ENCODE assay signal across 1 cellular context in the genomic region with DNA sequence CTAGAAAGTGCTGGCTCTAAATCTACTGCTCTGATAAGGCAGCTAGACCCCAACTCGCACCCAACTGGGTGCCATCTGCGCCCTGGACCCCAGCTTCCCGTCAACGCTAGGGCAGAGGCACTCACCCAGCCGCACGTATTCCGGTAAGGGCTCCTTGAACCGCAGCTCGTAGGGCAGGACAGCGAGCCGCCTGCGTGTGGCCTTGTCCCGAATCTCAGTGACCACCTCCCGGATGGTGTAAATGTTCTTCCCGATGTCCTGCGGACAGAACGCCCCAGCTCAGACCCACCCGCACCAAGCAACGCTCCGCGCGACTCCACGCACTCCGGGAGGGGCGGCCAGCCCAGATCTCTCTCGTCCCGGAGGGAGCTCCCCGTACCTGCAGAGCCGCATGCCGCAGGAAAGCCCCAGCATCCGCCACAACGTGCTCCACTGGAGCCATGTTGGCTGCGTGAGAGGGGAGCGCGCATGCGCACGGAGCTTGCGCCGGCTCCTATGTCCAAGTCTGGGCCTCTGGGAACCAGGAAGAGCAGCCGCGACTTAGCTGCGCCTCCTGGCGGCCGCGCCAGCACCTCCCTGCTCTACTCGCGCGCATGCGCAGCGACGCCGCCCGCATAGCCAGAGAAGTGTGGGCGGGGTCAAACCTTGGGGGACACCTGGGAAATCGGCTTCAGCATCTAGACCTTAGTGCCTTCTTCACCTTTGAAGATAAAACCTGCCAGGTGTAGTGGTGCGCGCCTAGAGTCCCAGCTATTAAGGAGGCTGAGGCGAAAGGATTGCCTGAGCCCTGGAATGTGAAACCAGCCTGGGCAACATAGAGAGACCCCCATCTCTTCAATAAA.
A peak's percentile ranks its signal among the peaks of the same experiment; 100 is the strongest.
TF ChIP-seq lines count a peak whose summit lies in the region.

A gene (minus strand): TSS at position 458 of the 842 bp plus-strand sequence. CDS start 16 bp downstream, at position 442.

TF ChIP-seq in K562, 482 proteins besides CTCF, POLR2A, EP300 and RAD21 (continued from another document and continues in another):
- TF ChIP-seq, protein P1, sequence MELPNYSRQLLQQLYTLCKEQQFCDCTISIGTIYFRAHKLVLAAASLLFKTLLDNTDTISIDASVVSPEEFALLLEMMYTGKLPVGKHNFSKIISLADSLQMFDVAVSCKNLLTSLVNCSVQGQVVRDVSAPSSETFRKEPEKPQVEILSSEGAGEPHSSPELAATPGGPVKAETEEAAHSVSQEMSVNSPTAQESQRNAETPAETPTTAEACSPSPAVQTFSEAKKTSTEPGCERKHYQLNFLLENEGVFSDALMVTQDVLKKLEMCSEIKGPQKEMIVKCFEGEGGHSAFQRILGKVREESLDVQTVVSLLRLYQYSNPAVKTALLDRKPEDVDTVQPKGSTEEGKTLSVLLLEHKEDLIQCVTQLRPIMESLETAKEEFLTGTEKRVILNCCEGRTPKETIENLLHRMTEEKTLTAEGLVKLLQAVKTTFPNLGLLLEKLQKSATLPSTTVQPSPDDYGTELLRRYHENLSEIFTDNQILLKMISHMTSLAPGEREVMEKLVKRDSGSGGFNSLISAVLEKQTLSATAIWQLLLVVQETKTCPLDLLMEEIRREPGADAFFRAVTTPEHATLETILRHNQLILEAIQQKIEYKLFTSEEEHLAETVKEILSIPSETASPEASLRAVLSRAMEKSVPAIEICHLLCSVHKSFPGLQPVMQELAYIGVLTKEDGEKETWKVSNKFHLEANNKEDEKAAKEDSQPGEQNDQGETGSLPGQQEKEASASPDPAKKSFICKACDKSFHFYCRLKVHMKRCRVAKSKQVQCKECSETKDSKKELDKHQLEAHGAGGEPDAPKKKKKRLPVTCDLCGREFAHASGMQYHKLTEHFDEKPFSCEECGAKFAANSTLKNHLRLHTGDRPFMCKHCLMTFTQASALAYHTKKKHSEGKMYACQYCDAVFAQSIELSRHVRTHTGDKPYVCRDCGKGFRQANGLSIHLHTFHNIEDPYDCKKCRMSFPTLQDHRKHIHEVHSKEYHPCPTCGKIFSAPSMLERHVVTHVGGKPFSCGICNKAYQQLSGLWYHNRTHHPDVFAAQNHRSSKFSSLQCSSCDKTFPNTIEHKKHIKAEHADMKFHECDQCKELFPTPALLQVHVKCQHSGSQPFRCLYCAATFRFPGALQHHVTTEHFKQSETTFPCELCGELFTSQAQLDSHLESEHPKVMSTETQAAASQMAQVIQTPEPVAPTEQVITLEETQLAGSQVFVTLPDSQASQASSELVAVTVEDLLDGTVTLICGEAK (IDR thresholded peaks at IDR 0.05): no peak
- TF ChIP-seq, protein P1 (CRISPR knock-in tag; IDR thresholded peaks at IDR 0.05): no peak
- TF ChIP-seq, protein P2, sequence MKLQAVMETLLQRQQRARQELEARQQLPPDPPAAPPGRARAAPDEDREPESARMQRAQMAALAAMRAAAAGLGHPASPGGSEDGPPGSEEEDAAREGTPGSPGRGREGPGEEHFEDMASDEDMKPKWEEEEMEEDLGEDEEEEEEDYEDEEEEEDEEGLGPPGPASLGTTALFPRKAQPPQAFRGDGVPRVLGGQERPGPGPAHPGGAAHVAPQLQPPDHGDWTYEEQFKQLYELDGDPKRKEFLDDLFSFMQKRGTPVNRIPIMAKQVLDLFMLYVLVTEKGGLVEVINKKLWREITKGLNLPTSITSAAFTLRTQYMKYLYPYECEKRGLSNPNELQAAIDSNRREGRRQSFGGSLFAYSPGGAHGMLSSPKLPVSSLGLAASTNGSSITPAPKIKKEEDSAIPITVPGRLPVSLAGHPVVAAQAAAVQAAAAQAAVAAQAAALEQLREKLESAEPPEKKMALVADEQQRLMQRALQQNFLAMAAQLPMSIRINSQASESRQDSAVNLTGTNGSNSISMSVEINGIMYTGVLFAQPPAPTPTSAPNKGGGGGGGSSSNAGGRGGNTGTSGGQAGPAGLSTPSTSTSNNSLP (IDR thresholded peaks at IDR 0.05; ENCODE audit: borderline replicate concordance, low read depth, low read length): 0 out of 2 replicates have a peak, but pooled peaks have one; percentile 23
- TF ChIP-seq HCFC1 (IDR thresholded peaks at IDR 0.05; ENCODE audit: low read depth, low read length) (peak; percentile 63), ZNF77 (CRISPR knock-in tag; IDR thresholded peaks at IDR 0.05) (no peak), E2F3 (CRISPR knock-in tag; IDR thresholded peaks at IDR 0.05) (no peak), CEBPG (CRISPR knock-in tag; IDR thresholded peaks at IDR 0.05) (peak; percentile 35), CEBPG (tag; conservative IDR thresholded peaks at IDR 0.05 in 1 of 2, IDR thresholded peaks at IDR 0.05 in 1 of 2) (no peak), SRF (CRISPR knock-in tag; IDR thresholded peaks at IDR 0.05) (peak in 1 of 2 experiments; percentile 82; a peak in 2 of 4 replicates), TRIM28 (IDR thresholded peaks at IDR 0.05) (no peak), ZSCAN29 (IDR thresholded peaks at IDR 0.05) (no peak), U2AF2 (optimal IDR thresholded peaks at IDR 0.05; ENCODE audit: low read depth, low read length) (no peak), SAFB2 (IDR thresholded peaks at IDR 0.05; ENCODE audit: borderline replicate concordance, low read depth, low read length, severe bottlenecking) (no peak), KLF6 (CRISPR knock-in tag; IDR thresholded peaks at IDR 0.05; ENCODE audit: borderline replicate concordance) (no peak), POU5F1 (IDR thresholded peaks at IDR 0.05; ENCODE audit: borderline replicate concordance, low read depth, low read length, partially characterized antibody) (peak; percentile 75), ZNF75A (CRISPR knock-in tag; IDR thresholded peaks at IDR 0.05) (no peak), ZFX (CRISPR knock-in tag; IDR thresholded peaks at IDR 0.05) (peak; percentile 85), NR2F6 (CRISPR knock-in tag; IDR thresholded peaks at IDR 0.05) (no peak), CBFB (CRISPR knock-in tag; IDR thresholded peaks at IDR 0.05) (peak; percentile 88; the same call in 1 of the 2 replicates), RBM34 (IDR thresholded peaks at IDR 0.05; ENCODE audit: borderline replicate concordance, insufficient read depth, low read length) (no peak), PHF20 (IDR thresholded peaks at IDR 0.05; ENCODE audit: partially characterized antibody) (peak; percentile 78), NFATC3 (IDR thresholded peaks at IDR 0.05) (no peak), ETV1 (tag; conservative IDR thresholded peaks at IDR 0.05; ENCODE audit: low read depth) (no peak), ZNF124 (CRISPR knock-in tag; IDR thresholded peaks at IDR 0.05) (no peak)
- TF ChIP-seq, protein P3, sequence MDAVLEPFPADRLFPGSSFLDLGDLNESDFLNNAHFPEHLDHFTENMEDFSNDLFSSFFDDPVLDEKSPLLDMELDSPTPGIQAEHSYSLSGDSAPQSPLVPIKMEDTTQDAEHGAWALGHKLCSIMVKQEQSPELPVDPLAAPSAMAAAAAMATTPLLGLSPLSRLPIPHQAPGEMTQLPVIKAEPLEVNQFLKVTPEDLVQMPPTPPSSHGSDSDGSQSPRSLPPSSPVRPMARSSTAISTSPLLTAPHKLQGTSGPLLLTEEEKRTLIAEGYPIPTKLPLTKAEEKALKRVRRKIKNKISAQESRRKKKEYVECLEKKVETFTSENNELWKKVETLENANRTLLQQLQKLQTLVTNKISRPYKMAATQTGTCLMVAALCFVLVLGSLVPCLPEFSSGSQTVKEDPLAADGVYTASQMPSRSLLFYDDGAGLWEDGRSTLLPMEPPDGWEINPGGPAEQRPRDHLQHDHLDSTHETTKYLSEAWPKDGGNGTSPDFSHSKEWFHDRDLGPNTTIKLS (IDR thresholded peaks at IDR 0.05; ENCODE audit: borderline replicate concordance, low read depth): peak; percentile 55; the same call in 1 of the 2 replicates
- TF ChIP-seq, protein P4, sequence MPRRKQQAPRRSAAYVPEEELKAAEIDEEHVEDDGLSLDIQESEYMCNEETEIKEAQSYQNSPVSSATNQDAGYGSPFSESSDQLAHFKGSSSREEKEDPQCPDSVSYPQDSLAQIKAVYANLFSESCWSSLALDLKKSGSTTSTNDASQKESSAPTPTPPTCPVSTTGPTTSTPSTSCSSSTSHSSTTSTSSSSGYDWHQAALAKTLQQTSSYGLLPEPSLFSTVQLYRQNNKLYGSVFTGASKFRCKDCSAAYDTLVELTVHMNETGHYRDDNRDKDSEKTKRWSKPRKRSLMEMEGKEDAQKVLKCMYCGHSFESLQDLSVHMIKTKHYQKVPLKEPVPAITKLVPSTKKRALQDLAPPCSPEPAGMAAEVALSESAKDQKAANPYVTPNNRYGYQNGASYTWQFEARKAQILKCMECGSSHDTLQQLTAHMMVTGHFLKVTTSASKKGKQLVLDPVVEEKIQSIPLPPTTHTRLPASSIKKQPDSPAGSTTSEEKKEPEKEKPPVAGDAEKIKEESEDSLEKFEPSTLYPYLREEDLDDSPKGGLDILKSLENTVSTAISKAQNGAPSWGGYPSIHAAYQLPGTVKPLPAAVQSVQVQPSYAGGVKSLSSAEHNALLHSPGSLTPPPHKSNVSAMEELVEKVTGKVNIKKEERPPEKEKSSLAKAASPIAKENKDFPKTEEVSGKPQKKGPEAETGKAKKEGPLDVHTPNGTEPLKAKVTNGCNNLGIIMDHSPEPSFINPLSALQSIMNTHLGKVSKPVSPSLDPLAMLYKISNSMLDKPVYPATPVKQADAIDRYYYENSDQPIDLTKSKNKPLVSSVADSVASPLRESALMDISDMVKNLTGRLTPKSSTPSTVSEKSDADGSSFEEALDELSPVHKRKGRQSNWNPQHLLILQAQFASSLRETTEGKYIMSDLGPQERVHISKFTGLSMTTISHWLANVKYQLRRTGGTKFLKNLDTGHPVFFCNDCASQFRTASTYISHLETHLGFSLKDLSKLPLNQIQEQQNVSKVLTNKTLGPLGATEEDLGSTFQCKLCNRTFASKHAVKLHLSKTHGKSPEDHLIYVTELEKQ (CRISPR knock-in tag; IDR thresholded peaks at IDR 0.05): no peak
- TF ChIP-seq, protein P5, sequence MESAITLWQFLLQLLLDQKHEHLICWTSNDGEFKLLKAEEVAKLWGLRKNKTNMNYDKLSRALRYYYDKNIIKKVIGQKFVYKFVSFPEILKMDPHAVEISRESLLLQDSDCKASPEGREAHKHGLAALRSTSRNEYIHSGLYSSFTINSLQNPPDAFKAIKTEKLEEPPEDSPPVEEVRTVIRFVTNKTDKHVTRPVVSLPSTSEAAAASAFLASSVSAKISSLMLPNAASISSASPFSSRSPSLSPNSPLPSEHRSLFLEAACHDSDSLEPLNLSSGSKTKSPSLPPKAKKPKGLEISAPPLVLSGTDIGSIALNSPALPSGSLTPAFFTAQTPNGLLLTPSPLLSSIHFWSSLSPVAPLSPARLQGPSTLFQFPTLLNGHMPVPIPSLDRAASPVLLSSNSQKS (CRISPR knock-in tag; IDR thresholded peaks at IDR 0.05): no peak
- TF ChIP-seq, protein P6, sequence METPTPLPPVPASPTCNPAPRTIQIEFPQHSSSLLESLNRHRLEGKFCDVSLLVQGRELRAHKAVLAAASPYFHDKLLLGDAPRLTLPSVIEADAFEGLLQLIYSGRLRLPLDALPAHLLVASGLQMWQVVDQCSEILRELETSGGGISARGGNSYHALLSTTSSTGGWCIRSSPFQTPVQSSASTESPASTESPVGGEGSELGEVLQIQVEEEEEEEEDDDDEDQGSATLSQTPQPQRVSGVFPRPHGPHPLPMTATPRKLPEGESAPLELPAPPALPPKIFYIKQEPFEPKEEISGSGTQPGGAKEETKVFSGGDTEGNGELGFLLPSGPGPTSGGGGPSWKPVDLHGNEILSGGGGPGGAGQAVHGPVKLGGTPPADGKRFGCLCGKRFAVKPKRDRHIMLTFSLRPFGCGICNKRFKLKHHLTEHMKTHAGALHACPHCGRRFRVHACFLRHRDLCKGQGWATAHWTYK (CRISPR knock-in tag; IDR thresholded peaks at IDR 0.05): 0 out of 2 replicates have a peak, but pooled peaks have one; percentile 71
- TF ChIP-seq, protein P7, sequence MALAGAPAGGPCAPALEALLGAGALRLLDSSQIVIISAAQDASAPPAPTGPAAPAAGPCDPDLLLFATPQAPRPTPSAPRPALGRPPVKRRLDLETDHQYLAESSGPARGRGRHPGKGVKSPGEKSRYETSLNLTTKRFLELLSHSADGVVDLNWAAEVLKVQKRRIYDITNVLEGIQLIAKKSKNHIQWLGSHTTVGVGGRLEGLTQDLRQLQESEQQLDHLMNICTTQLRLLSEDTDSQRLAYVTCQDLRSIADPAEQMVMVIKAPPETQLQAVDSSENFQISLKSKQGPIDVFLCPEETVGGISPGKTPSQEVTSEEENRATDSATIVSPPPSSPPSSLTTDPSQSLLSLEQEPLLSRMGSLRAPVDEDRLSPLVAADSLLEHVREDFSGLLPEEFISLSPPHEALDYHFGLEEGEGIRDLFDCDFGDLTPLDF (CRISPR knock-in tag; IDR thresholded peaks at IDR 0.05): no peak; the same call in 1 of the 2 replicates
- TF ChIP-seq, protein P8, sequence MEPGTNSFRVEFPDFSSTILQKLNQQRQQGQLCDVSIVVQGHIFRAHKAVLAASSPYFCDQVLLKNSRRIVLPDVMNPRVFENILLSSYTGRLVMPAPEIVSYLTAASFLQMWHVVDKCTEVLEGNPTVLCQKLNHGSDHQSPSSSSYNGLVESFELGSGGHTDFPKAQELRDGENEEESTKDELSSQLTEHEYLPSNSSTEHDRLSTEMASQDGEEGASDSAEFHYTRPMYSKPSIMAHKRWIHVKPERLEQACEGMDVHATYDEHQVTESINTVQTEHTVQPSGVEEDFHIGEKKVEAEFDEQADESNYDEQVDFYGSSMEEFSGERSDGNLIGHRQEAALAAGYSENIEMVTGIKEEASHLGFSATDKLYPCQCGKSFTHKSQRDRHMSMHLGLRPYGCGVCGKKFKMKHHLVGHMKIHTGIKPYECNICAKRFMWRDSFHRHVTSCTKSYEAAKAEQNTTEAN (CRISPR knock-in tag; IDR thresholded peaks at IDR 0.05): no peak
